Comparison of ENCODE assay signal across 14 cellular contexts in the genomic region with DNA sequence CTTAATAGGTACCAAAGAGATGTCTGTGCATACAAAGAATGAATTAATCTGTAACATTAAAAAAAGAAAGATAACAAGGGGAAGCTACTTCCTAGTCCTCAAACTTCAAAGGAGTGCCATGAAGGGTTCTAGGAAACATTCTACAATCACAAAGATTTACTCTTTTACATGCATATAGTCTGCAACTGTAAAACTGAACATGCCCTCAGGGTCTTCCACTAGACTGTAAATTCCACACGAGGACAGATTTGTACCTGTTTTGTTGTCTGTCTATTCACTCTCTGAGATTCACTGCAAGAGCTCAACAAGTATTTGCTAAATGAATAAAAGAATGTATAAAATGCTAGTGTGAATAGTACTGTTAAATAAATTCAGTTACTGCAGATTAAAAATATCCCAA. TPM values are rescaled to one million over a fixed set of nuclear protein-coding genes. Genes with fewer than 3 reads are reported as not detected.
DNase-seq lines count a peak whose midpoint lies in the region; ATAC-seq and TF ChIP-seq lines count a peak whose summit lies in the region.
"Had no signal": no experiment of that assay in that cellular context is flagged by ENCODE, and none has a peak within 500 bp of the region (broad histone marks: within the 10 kb centered on the region; RNA-seq: fewer than 3 reads in every experiment).

No MANE protein-coding gene starts in this region.

- H3K4me3 ChIP-seq in OCI-LY3 (ENCODE audit: low read length), result peak overlapping the region; percentile 87
- no peak overlapping the region for H3K4me3 ChIP-seq in mammary epithelial cell (replicated peaks in 1 of 3; ENCODE audit: insufficient read depth in 1 of 3, low read depth in 2 of 3, low read length in 3 of 3)
- H3K4me3 ChIP-seq in spleen, result peak overlapping the region in 3 of 8 donors; percentile 1 to 89 (median 3)

- H3K4me2 ChIP-seq in OCI-LY3 (ENCODE audit: low read length) (peak overlapping the region; percentile 86), mammary epithelial cell (ENCODE audit: insufficient read depth, low read depth, low read length) (peak overlapping the region; percentile 54)

- peaks cover 74% of the 10 kb centered on the region for H3K4me1 Mint-ChIP-seq in activated CD4-positive, alpha-beta T cell treated with anti-CD3 and anti-CD28 coated beads, Interleukin-2, amount 10 ng/mL, durations not matched to agents 7 days and 5 days

- intact Hi-C loops in mammary epithelial cell (cut with micrococcal nuclease) (loop anchor here (10.0 kb wide), 1 partner anchor 697 kb away; no protein-coding TSS in a partner anchor), spleen (cut with DNase I; ENCODE audit: low total_unique reads) (loop anchor here (10.0 kb wide), 2 partner anchors 47 to 97 kb away; no protein-coding TSS in a partner anchor)

- peaks cover 28% of the 10 kb centered on the region for H4K20me1 ChIP-seq in OCI-LY3 (ENCODE audit: insufficient read depth, low read length)
- H4K20me1 ChIP-seq in mammary epithelial cell (ENCODE audit: insufficient read depth, low read length), result no peaks in the 10 kb centered on the region

- H3K36me3 ChIP-seq in OCI-LY3 (replicated peaks; ENCODE audit: low read depth, low read length) (no peaks in the 10 kb centered on the region), mammary epithelial cell (ENCODE audit: insufficient read depth, low read length) (no peaks in the 10 kb centered on the region), spleen (no peaks in the 10 kb centered on the region)

- CTCF ChIA-PET in activated CD4-positive, alpha-beta T cell treated with anti-CD3 and anti-CD28 coated beads, Interleukin-2, amount 10 ng/mL, durations not matched to agents 7 days and 5 days (lab: Charles Lee), result interaction anchor here (0.5 to 1.2 kb wide), 4 partner anchors 7 to 110 kb away, joined by 3 to 4 read pairs (median 4); no protein-coding TSS in a partner anchor
- CTCF ChIA-PET in mammary epithelial cell (lab: Charles Lee; ENCODE audit: low non-redundant PET), result no interaction called here

- dilution Hi-C loops in mammary epithelial cell (cut with HindIII; ENCODE audit: low sequenced_read_pairs), result no loop called here

- BruUV-seq in mammary epithelial cell (replicated peaks; lab: Mats Ljungman, UMichigan), result no TSS peak

- TF ChIP-seq POLR2A in spleen (IDR thresholded peaks at IDR 0.05), result no peak

- TF ChIP-seq CTCF in OCI-LY3 (IDR thresholded peaks at IDR 0.05; ENCODE audit: low read depth, low read length) (no peak), mammary epithelial cell (conservative IDR thresholded peaks at IDR 0.05 in 1 of 2, IDR thresholded peaks at IDR 0.05 in 1 of 2; ENCODE audit: extremely low read depth in 1 of 2, insufficient read depth in 1 of 2, low read depth in 1 of 2, low read length in 2 of 2) (no peak), spleen (IDR thresholded peaks at IDR 0.05 in 8 of 11, conservative IDR thresholded peaks at IDR 0.05 in 3 of 11) (no peak)

- H3K27me3 ChIP-seq in OCI-LY3 (ENCODE audit: low read depth, low read length) (no peaks in the 10 kb centered on the region), mammary epithelial cell (ENCODE audit: insufficient read depth, low read length) (no peaks in the 10 kb centered on the region), spleen (replicated peaks in 1 of 7) (no peaks in the 10 kb centered on the region)

- H3K4me1 ChIP-seq in OCI-LY3 (ENCODE audit: low read length) (peaks cover 76% of the 10 kb centered on the region), mammary epithelial cell (ENCODE audit: insufficient read depth, low read length) (peaks cover 23% of the 10 kb centered on the region), spleen (peaks cover 64 to 89% (median 84%) of the 10 kb centered on the region in 6 donors)

- peaks cover 29% of the 10 kb centered on the region for H3K36me3 Mint-ChIP-seq in activated CD4-positive, alpha-beta T cell treated with anti-CD3 and anti-CD28 coated beads, Interleukin-2, amount 10 ng/mL, durations not matched to agents 7 days and 5 days (ENCODE audit: low read depth)

- in situ Hi-C loops in mammary epithelial cell (cut with MboI; ENCODE audit: low sequenced_read_pairs in 2 of 2), result no loop called here

- ATAC-seq in GM18511 (IDR thresholded peaks at IDR 0.05; ENCODE audit: unreplicated experiment) (no peak), HG03139 (IDR thresholded peaks at IDR 0.05; ENCODE audit: unreplicated experiment) (no peak), GM21526 (IDR thresholded peaks at IDR 0.05; ENCODE audit: low FRiP score, unreplicated experiment) (no peak)
- ATAC-seq: left cardiac atrium, SK-N-SH treated with all-trans-retinoic acid at 6 μM for 48 hours had no signal

- WGBS in mammary epithelial cell (ENCODE audit: low coverage, missing lambda C conversion rate), result 0% methylated on average over 1 of the region's 1 CpG
- 38 to 66% (median 50%) methylated on average over 1 of the region's 1 CpG for WGBS in spleen, 5 donors

- H3K27ac ChIP-seq in OCI-LY3 (ENCODE audit: low read length), result peak overlapping the region; percentile 99
- peak overlapping the region; percentile 9 for H3K27ac ChIP-seq in mammary epithelial cell (ENCODE audit: insufficient read depth, low read depth, low read length)
- peak overlapping the region in 7 of 8 donors; percentile 23 to 100 (median 98) for H3K27ac ChIP-seq in spleen
- H3K27ac ChIP-seq: VCaP had no signal

- H2AFZ ChIP-seq in OCI-LY3 (ENCODE audit: low read depth, low read length) (no peak overlapping the region), mammary epithelial cell (ENCODE audit: low read depth, low read length) (no peak overlapping the region)

- POLR2A ChIA-PET in activated CD4-positive, alpha-beta T cell treated with anti-CD3 and anti-CD28 coated beads, Interleukin-2, amount 10 ng/mL, durations not matched to agents 7 days and 5 days (lab: Charles Lee), result interaction anchor here (0.6 to 0.7 kb wide), 2 partner anchors 33 to 458 kb away, joined by 3 read pairs; a partner anchor contains a TSS

- H3K27ac Mint-ChIP-seq in activated CD4-positive, alpha-beta T cell treated with anti-CD3 and anti-CD28 coated beads, Interleukin-2, amount 10 ng/mL, durations not matched to agents 7 days and 5 days, result peak overlapping the region; percentile 81

- no peaks in the 10 kb centered on the region for H3K9me3 ChIP-seq in OCI-LY3 (ENCODE audit: insufficient read depth, low read length)
- H3K9me3 ChIP-seq in mammary epithelial cell (replicated peaks; ENCODE audit: insufficient read depth, low read length), result no peaks in the 10 kb centered on the region
- no peaks in the 10 kb centered on the region for H3K9me3 ChIP-seq in spleen

- H3K79me2 ChIP-seq in OCI-LY3 (ENCODE audit: low read length) (peaks cover 84% of the 10 kb centered on the region), mammary epithelial cell (ENCODE audit: insufficient read depth, low read length) (peaks cover 86% of the 10 kb centered on the region)

- H3K9ac ChIP-seq in OCI-LY3 (ENCODE audit: low read length) (peak overlapping the region; percentile 52; the same call in 1 of the 2 replicates), mammary epithelial cell (ENCODE audit: insufficient read depth, low read length) (no peak overlapping the region)

- peak overlapping the region; percentile 56 for H3K4me3 Mint-ChIP-seq in activated CD4-positive, alpha-beta T cell treated with anti-CD3 and anti-CD28 coated beads, Interleukin-2, amount 10 ng/mL, durations not matched to agents 7 days and 5 days

- DNase-seq in activated CD4-positive, alpha-beta T cell treated with anti-CD3 and anti-CD28 coated beads, Interleukin-2, amount 10 ng/mL, durations not matched to agents 7 days and 5 days, result no peak
- no peak for DNase-seq in activated CD4-positive, alpha-beta T cell treated with anti-CD3 and anti-CD28 coated beads for 48 hours
- DNase-seq in mammary epithelial cell, result no peak
- no peak for DNase-seq in spleen
- DNase-seq: effector CD4-positive, alpha-beta T cell; hypothalamus; left cardiac atrium; NCI-H146 had no signal

- no peaks in the 10 kb centered on the region for H3K27me3 Mint-ChIP-seq in activated CD4-positive, alpha-beta T cell treated with anti-CD3 and anti-CD28 coated beads, Interleukin-2, amount 10 ng/mL, durations not matched to agents 7 days and 5 days

- H3K9me3 Mint-ChIP-seq in activated CD4-positive, alpha-beta T cell treated with anti-CD3 and anti-CD28 coated beads, Interleukin-2, amount 10 ng/mL, durations not matched to agents 7 days and 5 days, result no peaks in the 10 kb centered on the region

RNA-seq across cellular contexts. Expression of a gene that starts 4.4 kb away (rescaled TPM):
- 100 to 1,000 TPM; 198 to 212 TPM for total RNA-seq in activated CD4-positive, alpha-beta T cell treated with anti-CD3 and anti-CD28 coated beads, Interleukin-2, amount 10 ng/mL, durations not matched to agents 7 days and 5 days
- total RNA-seq in mammary epithelial cell (100 to 1,000 TPM in 1 of 2 donors, 10 to 100 TPM in 1; 74.9 to 125 TPM), spleen (100 to 1,000 TPM; 199 to 270 (median 212) TPM)
- polyA plus RNA-seq in mammary epithelial cell (41.4 TPM), spleen (10 to 100 TPM; 46.6 to 66.0 (median 47.5) TPM)
- 87.6 TPM for polyA minus RNA-seq in mammary epithelial cell

Comparison
In these comparisons a context has a peak if more than half of its experiments do, and no peak if none do; other contexts are left out.
1. H3K27ac ChIP-seq: peak in every context shown above with its lines; median percentile 99 in OCI-LY3; 98 in spleen; 9 in mammary epithelial cell.